ENCODE assay signal across 20 cellular contexts in genomic region chr19:18860725-18861124, GRCh38. TPM values are rescaled to one million over a fixed set of nuclear protein-coding genes. Genes with fewer than 3 reads are reported as not detected.
DNase-seq lines count a peak whose midpoint lies in the region; ATAC-seq and TF ChIP-seq lines count a peak whose summit lies in the region.
"Had no signal": no experiment of that assay in that cellular context is flagged by ENCODE, and none has a peak within 500 bp of the region (broad histone marks: within the 10 kb centered on the region; RNA-seq: fewer than 3 reads in every experiment).

No MANE protein-coding gene starts in this region.

- no peak for ATAC-seq in RWPE2 (ENCODE audit: low read depth)
- no peak for ATAC-seq in stimulated activated naive B cell treated with anti-CD40 and anti-IgM and Interleukin-4, amounts not matched to agents 10 μg/mL and 1 μg/mL and 100 μg/mL, for 72 hours (replicated peaks)
- ATAC-seq: SK-N-SH treated with all-trans-retinoic acid at 6 μM for 48 hours had no signal

- H3K36me3 Mint-ChIP-seq in stimulated activated naive B cell treated with anti-CD40 and anti-IgM and Interleukin-4, amounts not matched to agents 10 μg/mL and 1 μg/mL and 100 μg/mL, for 72 hours, result peaks cover 37 to 48% of the 10 kb centered on the region in 2 donors
- H3K36me3 Mint-ChIP-seq in activated naive CD8-positive, alpha-beta T cell treated with anti-CD3 and anti-CD28 coated beads for 36 hours, result peaks cover 12% of the 10 kb centered on the region
- H3K36me3 Mint-ChIP-seq: IgD-negative memory B cell had no signal

- H3K36me3 ChIP-seq in Karpas-422 (ENCODE audit: insufficient read depth, low read length) (peaks cover 31% of the 10 kb centered on the region), RWPE2 (ENCODE audit: low read depth) (peaks cover 93% of the 10 kb centered on the region), colonic mucosa (peaks cover 62% of the 10 kb centered on the region)

- H3K4me1 ChIP-seq in Karpas-422 (ENCODE audit: low read length) (peaks cover 25% of the 10 kb centered on the region), RWPE2 (ENCODE audit: insufficient read depth, poor library complexity, severe bottlenecking) (peaks cover 5% of the 10 kb centered on the region), colonic mucosa (no peaks in the 10 kb centered on the region)
- H3K4me1 ChIP-seq: HAP-1, Peyer's patch had no signal

- H3K79me2 ChIP-seq in Karpas-422 (ENCODE audit: low read length), result 0 out of 2 replicates have a peak, but pooled peaks cover 7% of the 10 kb centered on the region

- H3K4me3 ChIP-seq in Karpas-422 (ENCODE audit: low read length) (no peak overlapping the region), RWPE2 (ENCODE audit: severe bottlenecking) (no peak overlapping the region), colonic mucosa (no peak overlapping the region)
- H3K4me3 ChIP-seq: HAP-1, Peyer's patch had no signal

- no peaks in the 10 kb centered on the region for H3K9me2 ChIP-seq in Karpas-422 (replicated peaks; ENCODE audit: insufficient read depth, low read length)

- DNase-seq in Karpas-422 (no peak), RWPE2 (ENCODE audit: low spot score) (peak; percentile 53), colonic mucosa (peak; percentile 16), SKM-1 treated with dmso at 0.1 percent for 144 hours (lab: John Stamatoyannopoulos, UW; ENCODE audit: unreplicated experiment) (no peak), NCI-H2196 (lab: John Stamatoyannopoulos, UW; ENCODE audit: unreplicated experiment) (no peak)
- no peak for DNase-seq in stimulated activated naive B cell treated with anti-CD40 and anti-IgM and Interleukin-4, amounts not matched to agents 10 μg/mL and 1 μg/mL and 100 μg/mL, for 72 hours
- DNase-seq in activated naive CD8-positive, alpha-beta T cell treated with anti-CD3 and anti-CD28 coated beads for 36 hours, result no peak
- DNase-seq: Calu3; CD4-positive, alpha-beta memory T cell; NCI-H1417 treated with DMSO at 0.1 percent for 48 hours; NCI-H1930; NCI-H2171 treated with DMSO at 0.1 percent for 48 hours; NCI-H510A; NCI-H774; SHP77 treated with DMSO at 0.1 percent for 48 hours had no signal

- H3K9ac ChIP-seq in Karpas-422 (ENCODE audit: low read length) (no peak overlapping the region), colonic mucosa (ENCODE audit: low read depth in 2 of 2, low read length in 2 of 2) (no peak overlapping the region)

- H3K27me3 ChIP-seq in Karpas-422 (ENCODE audit: low read length) (no peaks in the 10 kb centered on the region), RWPE2 (ENCODE audit: insufficient read depth, poor library complexity, severe bottlenecking) (no peaks in the 10 kb centered on the region), colonic mucosa (no peaks in the 10 kb centered on the region)
- H3K27me3 ChIP-seq: Peyer's patch had no signal

- H3K9me3 Mint-ChIP-seq in stimulated activated naive B cell treated with anti-CD40 and anti-IgM and Interleukin-4, amounts not matched to agents 10 μg/mL and 1 μg/mL and 100 μg/mL, for 72 hours, result no peaks in the 10 kb centered on the region
- H3K9me3 Mint-ChIP-seq in activated naive CD8-positive, alpha-beta T cell treated with anti-CD3 and anti-CD28 coated beads for 36 hours, result no peaks in the 10 kb centered on the region
- H3K9me3 Mint-ChIP-seq: IgD-negative memory B cell had no signal

- intact Hi-C loops in colonic mucosa (cut with DNase I), result no loop called here

- peaks cover 15% of the 10 kb centered on the region; the same call in 1 of the 2 replicates for H4K20me1 ChIP-seq in Karpas-422 (ENCODE audit: insufficient read depth, low read depth, low read length)

- TF ChIP-seq CTCF in RWPE2 (IDR thresholded peaks at IDR 0.05; ENCODE audit: poor library complexity, severe bottlenecking) (no peak), colonic mucosa (IDR thresholded peaks at IDR 0.05) (no peak)

- H3K9me3 ChIP-seq in Karpas-422 (ENCODE audit: low read length), result no peaks in the 10 kb centered on the region
- H3K9me3 ChIP-seq in RWPE2 (ENCODE audit: severe bottlenecking), result no peaks in the 10 kb centered on the region
- no peaks in the 10 kb centered on the region for H3K9me3 ChIP-seq in colonic mucosa
- H3K9me3 ChIP-seq: HAP-1, Peyer's patch had no signal

- H3K4me2 ChIP-seq in Karpas-422 (ENCODE audit: low read depth, low read length, poor library complexity, severe bottlenecking), result no peak overlapping the region

- H2AFZ ChIP-seq in Karpas-422 (ENCODE audit: low read length), result no peak overlapping the region

- peak overlapping the region; percentile 68 for H3K27ac Mint-ChIP-seq in stimulated activated naive B cell treated with anti-CD40 and anti-IgM and Interleukin-4, amounts not matched to agents 10 μg/mL and 1 μg/mL and 100 μg/mL, for 72 hours
- no peak overlapping the region for H3K27ac Mint-ChIP-seq in activated naive CD8-positive, alpha-beta T cell treated with anti-CD3 and anti-CD28 coated beads for 36 hours

- peaks cover 6 to 13% of the 10 kb centered on the region in 2 donors for H3K4me1 Mint-ChIP-seq in stimulated activated naive B cell treated with anti-CD40 and anti-IgM and Interleukin-4, amounts not matched to agents 10 μg/mL and 1 μg/mL and 100 μg/mL, for 72 hours
- H3K4me1 Mint-ChIP-seq in activated naive CD8-positive, alpha-beta T cell treated with anti-CD3 and anti-CD28 coated beads for 36 hours, result no peaks in the 10 kb centered on the region
- H3K4me1 Mint-ChIP-seq: CD4-positive, alpha-beta memory T cell had no signal

- no peaks in the 10 kb centered on the region for H3K27me3 Mint-ChIP-seq in stimulated activated naive B cell treated with anti-CD40 and anti-IgM and Interleukin-4, amounts not matched to agents 10 μg/mL and 1 μg/mL and 100 μg/mL, for 72 hours
- H3K27me3 Mint-ChIP-seq in activated naive CD8-positive, alpha-beta T cell treated with anti-CD3 and anti-CD28 coated beads for 36 hours, result no peaks in the 10 kb centered on the region
- H3K27me3 Mint-ChIP-seq: CD4-positive, alpha-beta memory T cell; IgD-negative memory B cell had no signal

- H3K4me3 Mint-ChIP-seq in stimulated activated naive B cell treated with anti-CD40 and anti-IgM and Interleukin-4, amounts not matched to agents 10 μg/mL and 1 μg/mL and 100 μg/mL, for 72 hours, result no peak overlapping the region
- no peak overlapping the region for H3K4me3 Mint-ChIP-seq in activated naive CD8-positive, alpha-beta T cell treated with anti-CD3 and anti-CD28 coated beads for 36 hours
- H3K4me3 Mint-ChIP-seq: CD4-positive, alpha-beta memory T cell had no signal

- H3K27ac ChIP-seq in Karpas-422 (ENCODE audit: low read length), result peak overlapping the region; percentile 66
- no peak overlapping the region for H3K27ac ChIP-seq in RWPE2 (ENCODE audit: poor library complexity, severe bottlenecking)
- no peak overlapping the region for H3K27ac ChIP-seq in colonic mucosa
- H3K27ac ChIP-seq: HL-60, Peyer's patch had no signal

RNA-seq across cellular contexts. Expression of gene UPF1, which starts 29.0 kb away (rescaled TPM):
- total RNA-seq in Karpas-422 (2014; rRNA removed; shearing (Covaris generic); ENCODE audit: low replicate concordance), result 30.6 and 85.5 TPM in 2 replicates
- total RNA-seq in colonic mucosa, result 100 to 1,000 TPM in 1 of 2 donors, 10 to 100 TPM in 1; 77.5 to 113 TPM
- 10 to 100 TPM; 78.9 to 84.6 TPM for total RNA-seq in activated naive CD8-positive, alpha-beta T cell treated with anti-CD3 and anti-CD28 coated beads for 36 hours

RNA-seq across cellular contexts. Expression of gene CERS1, which starts 35.2 kb away (rescaled TPM):
- total RNA-seq in Karpas-422 (2014; rRNA removed; shearing (Covaris generic); ENCODE audit: low replicate concordance), result not detected in 2 replicates
- under 1 TPM; 0.15 to 0.58 TPM for total RNA-seq in colonic mucosa
- total RNA-seq in activated naive CD8-positive, alpha-beta T cell treated with anti-CD3 and anti-CD28 coated beads for 36 hours, result under 1 TPM; 0.19 to 0.28 TPM
- total RNA-seq: CD4-positive, alpha-beta memory T cell; Peyer's patch had no signal

RNA-seq across cellular contexts. Expression of gene COPE, which starts 58.5 kb away (rescaled TPM):
- total RNA-seq in Karpas-422 (2014; rRNA removed; shearing (Covaris generic); ENCODE audit: low replicate concordance), result 145 and 153 TPM in 2 replicates
- total RNA-seq in colonic mucosa, result 100 to 1,000 TPM; 218 to 295 TPM
- total RNA-seq in activated naive CD8-positive, alpha-beta T cell treated with anti-CD3 and anti-CD28 coated beads for 36 hours, result 100 to 1,000 TPM; 169 to 174 TPM

RNA-seq across cellular contexts. Expression of gene DDX49, which starts 58.8 kb away (rescaled TPM):
- 49.3 and 74.5 TPM in 2 replicates for total RNA-seq in Karpas-422 (2014; rRNA removed; shearing (Covaris generic); ENCODE audit: low replicate concordance)
- total RNA-seq in colonic mucosa, result 10 to 100 TPM; 31.1 to 57.8 TPM
- 10 to 100 TPM; 87.4 to 89.2 TPM for total RNA-seq in activated naive CD8-positive, alpha-beta T cell treated with anti-CD3 and anti-CD28 coated beads for 36 hours

Comparison
In these comparisons a context has a peak if more than half of its experiments do, and no peak if none do; other contexts are left out.
1. DNase-seq: peak in RWPE2 (single experiment) and colonic mucosa (single experiment); none in Karpas-422 (single experiment), stimulated activated naive B cell treated with anti-CD40 and anti-IgM and Interleukin-4, amounts not matched to agents 10 μg/mL and 1 μg/mL and 100 μg/mL, for 72 hours (single experiment), activated naive CD8-positive, alpha-beta T cell treated with anti-CD3 and anti-CD28 coated beads for 36 hours (single experiment), SKM-1 treated with dmso at 0.1 percent for 144 hours (single experiment) and NCI-H2196 (single experiment).